35 cellular contexts compared by ENCODE assay signal in genomic region chr2:181879295-181879694, GRCh38.
"Had no signal": no experiment of that assay in that cellular context is flagged by ENCODE, and none has a peak within 500 bp of the region (broad histone marks: within the 10 kb centered on the region; RNA-seq: fewer than 3 reads in every experiment).

No MANE protein-coding gene starts in this region.

- H3K27me3 ChIP-seq: MG63 had no signal

- H3K36me3 ChIP-seq: MG63 had no signal

- H3K4me3 ChIP-seq: MG63 had no signal

- DNase-seq: Karpas-422, Kasumi-1, MG63, MM.1S, MV-4-11, NCI-H1048, NCI-H1092, NCI-H1092 treated with DMSO at 0.1 percent for 48 hours, NCI-H1105, NCI-H1105 treated with DMSO at 0.1 percent for 48 hours, NCI-H1417, NCI-H1417 treated with DMSO at 0.1 percent for 48 hours, NCI-H1436, NCI-H1436 treated with DMSO at 0.1 percent for 48 hours, NCI-H146, NCI-H1694, NCI-H1694 treated with DMSO at 0.1 percent for 48 hours, NCI-H187, NCI-H187 treated with DMSO at 0.1 percent for 48 hours, NCI-H1930, NCI-H2029, NCI-H2029 treated with DMSO at 0.1 percent for 48 hours, NCI-H2081, NCI-H2081 treated with DMSO at 0.1 percent for 48 hours, NCI-H2107, NCI-H2171, NCI-H2227 treated with DMSO at 0.1 percent for 48 hours, NCI-H226, NCI-H345, NCI-H446, NCI-H446 treated with DMSO at 0.1 percent for 48 hours, NCI-H510A, NCI-H510A treated with DMSO at 0.1 percent for 48 hours, NCI-H524, NCI-H524 treated with DMSO at 0.1 percent for 48 hours had no signal

- H3K9me3 ChIP-seq: MG63 had no signal
